26 cellular contexts compared by ENCODE assay signal in genomic region chr7:135925205-135925604, GRCh38. TPM values are rescaled to one million over a fixed set of nuclear protein-coding genes. Genes with fewer than 3 reads are reported as not detected.
DNase-seq lines count a peak whose midpoint lies in the region; ATAC-seq, FAIRE-seq and TF ChIP-seq lines count a peak whose summit lies in the region.
"Had no signal": no experiment of that assay in that cellular context is flagged by ENCODE, and none has a peak within 500 bp of the region (broad histone marks: within the 10 kb centered on the region; RNA-seq: fewer than 3 reads in every experiment).

No MANE protein-coding gene starts in this region.

- WGBS in A549 (ENCODE audit: missing lambda C conversion rate), result 64% methylated on average over 3 of the region's 3 CpGs
- 88% methylated on average over 3 of the region's 3 CpGs for WGBS in esophagus muscularis mucosa

- H3K9me3 Mint-ChIP-seq in HFFc6, result no peaks in the 10 kb centered on the region
- H3K9me3 Mint-ChIP-seq: activated CD8-positive, alpha-beta T cell treated with anti-CD3 and anti-CD28 coated beads for 36 hours; naive B cell; stimulated activated memory B cell treated with anti-CD40 and anti-IgM and Interleukin-4, amounts not matched to agents 10 μg/mL and 1 μg/mL and 100 μg/mL, for 72 hours had no signal

- no peak for DNase-seq in A549 (ENCODE audit: low read depth in 1 of 2, low spot score in 1 of 2)
- no peak for DNase-seq in HFFc6
- no peak for DNase-seq in RWPE2 (ENCODE audit: low spot score)
- DNase-seq in esophagus muscularis mucosa (ENCODE audit: extremely low spot score), result peak; percentile 34
- DNase-seq in inferior parietal cortex (ENCODE audit: extremely low spot score), result no peak
- no peak for DNase-seq in HT-29 (ENCODE audit: low spot score)
- no peak for DNase-seq in NCI-H526 treated with DMSO at 0.1 percent for 48 hours (lab: John Stamatoyannopoulos, UW)
- no peak for DNase-seq in colonic mucosa
- DNase-seq: ACHN; activated B cell treated with CpG ODN at 0.5 μM for 24 hours; activated CD8-positive, alpha-beta T cell treated with anti-CD3 and anti-CD28 coated beads for 36 hours; activated effector memory CD4-positive, alpha-beta T cell treated with anti-CD3 and anti-CD28 coated beads, Interleukin-2, amount 50 U/mL, for 16 hours; body of pancreas; COR-L47; dermis blood vessel endothelial cell; Kasumi-1; naive B cell; NCI-H1694 treated with DMSO at 0.1 percent for 48 hours; NCI-H82; nucleus accumbens; stimulated activated CD4-positive, alpha-beta T cell treated with anti-CD3 and anti-CD28 coated beads, Interleukin-1b, Interleukin-23, amount 100 ng/mL, for 48 hours had no signal

- peaks cover 50% of the 10 kb centered on the region for H3K4me1 Mint-ChIP-seq in HFFc6 (ENCODE audit: low read depth)

- H3K9me3 ChIP-seq in A549 (no peaks in the 10 kb centered on the region), RWPE2 (ENCODE audit: severe bottlenecking) (no peaks in the 10 kb centered on the region), esophagus muscularis mucosa (no peaks in the 10 kb centered on the region), colonic mucosa (no peaks in the 10 kb centered on the region)
- H3K9me3 ChIP-seq: BLaER1, body of pancreas had no signal

- H3K4me3 ChIP-seq in A549 (no peak overlapping the region), RWPE2 (ENCODE audit: severe bottlenecking) (no peak overlapping the region), esophagus muscularis mucosa (no peak overlapping the region), colonic mucosa (no peak overlapping the region)
- H3K4me3 ChIP-seq: BLaER1, body of pancreas, GM12878, skin epidermis had no signal

- H3K27ac Mint-ChIP-seq in HFFc6, result peak overlapping the region; percentile 62
- H3K27ac Mint-ChIP-seq: activated B cell treated with CpG ODN at 0.5 μM for 24 hours; activated CD8-positive, alpha-beta T cell treated with anti-CD3 and anti-CD28 coated beads for 36 hours; stimulated activated memory B cell treated with anti-CD40 and anti-IgM and Interleukin-4, amounts not matched to agents 10 μg/mL and 1 μg/mL and 100 μg/mL, for 72 hours had no signal

- intact Hi-C loops in esophagus muscularis mucosa (cut with DNase I), result no loop called here
- intact Hi-C loops in colonic mucosa (cut with DNase I), result no loop called here

- no peak for ATAC-seq in A549
- ATAC-seq in RWPE2 (ENCODE audit: low read depth), result peak; percentile 49
- ATAC-seq: activated CD8-positive, alpha-beta T cell treated with anti-CD3 and anti-CD28 coated beads for 36 hours; body of pancreas; GM12878; stimulated activated memory B cell treated with anti-CD40 and anti-IgM and Interleukin-4, amounts not matched to agents 10 μg/mL and 1 μg/mL and 100 μg/mL, for 72 hours had no signal

- TF ChIP-seq RAD21 in A549 (conservative IDR thresholded peaks at IDR 0.05 in 1 of 2, IDR thresholded peaks at IDR 0.05 in 1 of 2), result no peak

- H3K36me3 Mint-ChIP-seq in HFFc6 (ENCODE audit: low read depth), result peaks cover 20% of the 10 kb centered on the region

- peaks cover 2% of the 10 kb centered on the region; the same call in 1 of the 2 replicates for H3K27me3 Mint-ChIP-seq in HFFc6 (ENCODE audit: insufficient read depth)
- H3K27me3 Mint-ChIP-seq: activated B cell treated with CpG ODN at 0.5 μM for 24 hours; activated CD8-positive, alpha-beta T cell treated with anti-CD3 and anti-CD28 coated beads for 36 hours; naive B cell; stimulated activated memory B cell treated with anti-CD40 and anti-IgM and Interleukin-4, amounts not matched to agents 10 μg/mL and 1 μg/mL and 100 μg/mL, for 72 hours had no signal

- TF ChIP-seq EP300 in A549 (IDR thresholded peaks at IDR 0.05), result no peak
- no peak for TF ChIP-seq EP300 in esophagus muscularis mucosa (IDR thresholded peaks at IDR 0.05)

- H3K4me1 ChIP-seq in A549 (peaks cover 34% of the 10 kb centered on the region), RWPE2 (ENCODE audit: insufficient read depth, poor library complexity, severe bottlenecking) (peaks cover 8% of the 10 kb centered on the region), esophagus muscularis mucosa (peaks cover 8 to 17% (median 13%) of the 10 kb centered on the region in 4 donors), colonic mucosa (no peaks in the 10 kb centered on the region)

- no peak overlapping the region for H3K9ac ChIP-seq in colonic mucosa (ENCODE audit: low read depth in 2 of 2, low read length in 2 of 2)
- H3K9ac ChIP-seq: BLaER1 had no signal

- H3K27ac ChIP-seq in A549 (peak overlapping the region in 1 of 2 experiments; percentile 80; a peak in 3 of 6 replicates), RWPE2 (ENCODE audit: poor library complexity, severe bottlenecking) (no peak overlapping the region), esophagus muscularis mucosa (replicated peaks in 1 of 4) (no peak overlapping the region), colonic mucosa (no peak overlapping the region)
- H3K27ac ChIP-seq: BLaER1, body of pancreas, skin epidermis had no signal

- TF ChIP-seq POLR2A in A549 (IDR thresholded peaks at IDR 0.05; ENCODE audit: low read length) (no peak), esophagus muscularis mucosa (IDR thresholded peaks at IDR 0.05; ENCODE audit: low read depth) (no peak)

- no peak overlapping the region for H3K4me3 Mint-ChIP-seq in HFFc6
- H3K4me3 Mint-ChIP-seq: activated B cell treated with CpG ODN at 0.5 μM for 24 hours; activated CD8-positive, alpha-beta T cell treated with anti-CD3 and anti-CD28 coated beads for 36 hours; naive B cell; stimulated activated memory B cell treated with anti-CD40 and anti-IgM and Interleukin-4, amounts not matched to agents 10 μg/mL and 1 μg/mL and 100 μg/mL, for 72 hours had no signal

- no peaks in the 10 kb centered on the region for H3K27me3 ChIP-seq in RWPE2 (ENCODE audit: insufficient read depth, poor library complexity, severe bottlenecking)
- no peaks in the 10 kb centered on the region for H3K27me3 ChIP-seq in esophagus muscularis mucosa
- H3K27me3 ChIP-seq in colonic mucosa, result no peaks in the 10 kb centered on the region
- H3K27me3 ChIP-seq: BLaER1, body of pancreas had no signal

- FAIRE-seq in A549 (lab: Jason Lieb, UNC), result no peak
- FAIRE-seq: GM12878, H54 had no signal

- peak overlapping the region; percentile 12; the same call in 1 of the 3 replicates for H3K4me2 ChIP-seq in A549
- H3K4me2 ChIP-seq: BLaER1 had no signal

- H3K36me3 ChIP-seq in RWPE2 (ENCODE audit: low read depth), result peaks cover 23% of the 10 kb centered on the region
- peaks cover 0 to 10% (median 3%) of the 10 kb centered on the region in 4 donors for H3K36me3 ChIP-seq in esophagus muscularis mucosa
- no peaks in the 10 kb centered on the region for H3K36me3 ChIP-seq in colonic mucosa

- CTCF ChIA-PET in A549 (lab: Yijun Ruan, JAX), result interaction anchor here (0.9 kb wide), 1 partner anchor 651 kb away, joined by 3 read pairs; no protein-coding TSS in a partner anchor

- TF ChIP-seq CTCF in A549 (IDR thresholded peaks at IDR 0.05) (no peak), HFFc6 (IDR thresholded peaks at IDR 0.05) (no peak), RWPE2 (IDR thresholded peaks at IDR 0.05; ENCODE audit: poor library complexity, severe bottlenecking) (no peak), esophagus muscularis mucosa (IDR thresholded peaks at IDR 0.05) (no peak), colonic mucosa (IDR thresholded peaks at IDR 0.05) (no peak)

- POLR2A ChIA-PET in A549 (lab: Yijun Ruan, JAX), result no interaction called here

TF ChIP-seq in A549, 52 proteins besides CTCF, POLR2A, EP300 and RAD21 (continues in another document):
- TF ChIP-seq RCOR1 (IDR thresholded peaks at IDR 0.05; ENCODE audit: low read depth, low read length) (no peak), ELK1 (IDR thresholded peaks at IDR 0.05; ENCODE audit: low read depth, low read length) (no peak), BHLHE40 (IDR thresholded peaks at IDR 0.05; ENCODE audit: low read depth, low read length) (no peak), E2F6 (IDR thresholded peaks at IDR 0.05; ENCODE audit: borderline replicate concordance, low read depth) (no peak), ZC3H11A (IDR thresholded peaks at IDR 0.05) (no peak), TFCP2L1 (CRISPR knock-in tag; IDR thresholded peaks at IDR 0.05) (no peak), ESRRA (IDR thresholded peaks at IDR 0.05; ENCODE audit: borderline replicate concordance, low read length) (no peak), CBX8 (IDR thresholded peaks at IDR 0.05) (no peak), CBX2 (IDR thresholded peaks at IDR 0.05; ENCODE audit: borderline replicate concordance, low read depth) (no peak), KDM5A (IDR thresholded peaks at IDR 0.05) (no peak)

RNA-seq across cellular contexts. Expression of gene MTPN, which starts 52.0 kb away (rescaled TPM):
- 160 and 206 TPM in 2 replicates for polyA plus RNA-seq in A549 (2011; rRNA removed)
- 46.0 and 61.2 TPM in 2 replicates for polyA plus RNA-seq in A549 (2012; cell fraction: cytosol; rRNA removed)
- polyA plus RNA-seq in A549 (2012; cell fraction: nucleus; rRNA removed), result 17.6 and 18.9 TPM in 2 replicates
- polyA plus RNA-seq in A549 (2017; fragmentation: RNase III; extraction: RNeasy Plus Mini Kit Qiagen cat#74134 plus additional on column Dnase treatment), result 138 to 147 TPM (median 144 TPM) in 3 replicates
- 72.6 and 83.6 TPM in 2 replicates for polyA minus RNA-seq in A549 (2011; rRNA and poly(A)+ RNA removed)
- 100 to 1,000 TPM; 242 to 306 (median 273) TPM for total RNA-seq in HFFc6 (2021; fragmentation: NEBNext Ultra II Directional; extraction: Animal tissue kit (Norgen Biotek cat#: 25700))
- total RNA-seq in esophagus muscularis mucosa, result 10 to 100 TPM; 68.8 to 74.9 (median 71.5) TPM
- 67.9 and 74.3 TPM in 2 replicates for total RNA-seq in HT-29 (2014; rRNA removed; shearing (Covaris generic))
- 100 to 1,000 TPM; 101 to 109 TPM for total RNA-seq in colonic mucosa
